ENCODE assay signal across 24 cellular contexts in the genomic region with DNA sequence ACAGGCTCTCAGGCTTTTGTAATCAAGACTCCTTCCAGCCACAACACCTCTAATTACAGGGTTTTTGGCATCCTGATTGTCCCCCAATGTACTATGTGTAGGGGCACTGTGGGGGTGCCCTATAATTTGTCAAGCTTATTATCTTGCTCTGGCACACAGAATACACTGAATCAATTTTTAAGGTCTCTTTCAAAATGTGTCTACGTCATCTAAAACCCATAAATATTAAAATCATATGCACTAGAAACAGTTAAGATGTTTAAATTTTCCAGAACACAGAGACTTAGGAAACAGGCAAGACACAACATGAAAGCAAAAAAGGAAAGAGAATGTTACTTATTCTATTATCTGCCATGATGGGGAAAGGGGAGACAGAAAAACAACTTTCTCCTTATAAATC.
"Had no signal": no experiment of that assay in that cellular context is flagged by ENCODE, and none has a peak within 500 bp of the region (broad histone marks: within the 10 kb centered on the region; RNA-seq: fewer than 3 reads in every experiment).

No MANE protein-coding gene starts in this region.

- H3K27me3 ChIP-seq: esophagus squamous epithelium, neural progenitor cell, right atrium auricular region, stomach, thyroid gland, vagina had no signal

- ATAC-seq: effector memory CD8-positive, alpha-beta T cell; left lobe of liver; mucosa of descending colon; natural killer cell treated with Interleukin-12 subunit alpha and Interleukin-12 subunit beta and Interleukin-15 and Interleukin-18, amount 100 ng/mL, for 72 hours; stimulated activated effector memory CD8-positive, alpha-beta T cell treated with anti-CD3 and anti-CD28 coated beads, Interleukin-12 subunit alpha, Interleukin-12 subunit beta, amount 100 ng/mL, for 72 hours had no signal

- DNase-seq: dermis blood vessel endothelial cell; effector memory CD8-positive, alpha-beta T cell; erythroblast; esophagus squamous epithelium; foreskin melanocyte; mucosa of descending colon; naive B cell; sigmoid colon; stimulated activated CD4-positive, alpha-beta T cell treated with anti-CD3 and anti-CD28 coated beads, Interleukin-2, amount 100 ng/mL, for 24 hours; stimulated activated CD4-positive, alpha-beta T cell treated with anti-CD3 and anti-CD28 coated beads, Interleukin-4, amount 100 ng/mL, for 24 hours; stimulated activated naive CD4-positive, alpha-beta T cell treated with Interleukin-2 at 50 U/mL for 16 hours; stomach; thyroid gland; trophoblast cell had no signal

- H3K4me3 Mint-ChIP-seq: effector memory CD8-positive, alpha-beta T cell; memory B cell; natural killer cell treated with Interleukin-12 subunit alpha and Interleukin-12 subunit beta and Interleukin-15 and Interleukin-18, amount 100 ng/mL, for 72 hours; neural progenitor cell; stimulated activated effector memory CD8-positive, alpha-beta T cell treated with anti-CD3 and anti-CD28 coated beads, Interleukin-12 subunit alpha, Interleukin-12 subunit beta, amount 100 ng/mL, for 72 hours had no signal

- H3K27ac ChIP-seq: coronary artery, esophagus squamous epithelium, neural progenitor cell, prostate gland, right atrium auricular region, sigmoid colon, stomach, thyroid gland, vagina had no signal

- H3K36me3 Mint-ChIP-seq: memory B cell; naive B cell; natural killer cell treated with Interleukin-12 subunit alpha and Interleukin-12 subunit beta and Interleukin-15 and Interleukin-18, amount 100 ng/mL, for 72 hours; neural progenitor cell; stimulated activated effector memory CD8-positive, alpha-beta T cell treated with anti-CD3 and anti-CD28 coated beads, Interleukin-12 subunit alpha, Interleukin-12 subunit beta, amount 100 ng/mL, for 72 hours had no signal

- H3K4me3 ChIP-seq: coronary artery, esophagus squamous epithelium, lung, mucosa of descending colon, neural progenitor cell, prostate gland, right atrium auricular region, sigmoid colon, stomach, thyroid gland, vagina had no signal

- H3K9me3 Mint-ChIP-seq: memory B cell; natural killer cell treated with Interleukin-12 subunit alpha and Interleukin-12 subunit beta and Interleukin-15 and Interleukin-18, amount 100 ng/mL, for 72 hours; neural progenitor cell; stimulated activated effector memory CD8-positive, alpha-beta T cell treated with anti-CD3 and anti-CD28 coated beads, Interleukin-12 subunit alpha, Interleukin-12 subunit beta, amount 100 ng/mL, for 72 hours had no signal

- H3K4me1 Mint-ChIP-seq: memory B cell; naive B cell; stimulated activated effector memory CD8-positive, alpha-beta T cell treated with anti-CD3 and anti-CD28 coated beads, Interleukin-12 subunit alpha, Interleukin-12 subunit beta, amount 100 ng/mL, for 72 hours had no signal

- H3K27ac Mint-ChIP-seq: effector memory CD8-positive, alpha-beta T cell; memory B cell; naive B cell; natural killer cell treated with Interleukin-12 subunit alpha and Interleukin-12 subunit beta and Interleukin-15 and Interleukin-18, amount 100 ng/mL, for 72 hours; neural progenitor cell; stimulated activated effector memory CD8-positive, alpha-beta T cell treated with anti-CD3 and anti-CD28 coated beads, Interleukin-12 subunit alpha, Interleukin-12 subunit beta, amount 100 ng/mL, for 72 hours had no signal

- H3K27me3 Mint-ChIP-seq: effector memory CD8-positive, alpha-beta T cell; natural killer cell treated with Interleukin-12 subunit alpha and Interleukin-12 subunit beta and Interleukin-15 and Interleukin-18, amount 100 ng/mL, for 72 hours had no signal
